In the genomic region with DNA sequence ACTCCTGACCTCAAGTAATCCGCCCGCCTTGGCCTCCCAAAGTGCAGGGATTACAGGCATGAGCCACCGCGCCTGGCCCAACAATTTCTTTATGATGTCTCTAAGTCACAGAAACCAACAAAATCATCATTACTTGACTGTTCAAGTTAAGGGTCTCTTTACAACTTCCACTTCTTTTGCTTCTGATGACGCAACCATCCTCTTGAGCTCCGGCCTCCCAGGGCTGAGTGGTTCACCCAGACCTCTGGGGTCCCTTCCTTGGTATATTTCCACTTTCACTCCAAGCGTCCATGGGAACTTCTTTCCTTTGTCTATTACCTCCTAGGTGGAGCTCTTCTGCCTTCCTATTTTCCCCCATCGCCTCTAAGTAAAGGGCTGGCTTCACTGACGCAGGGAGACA, we compare ENCODE assay signal across 20 cellular contexts.
DNase-seq lines count a peak whose midpoint lies in the region; ATAC-seq and TF ChIP-seq lines count a peak whose summit lies in the region.
"Had no signal": no experiment of that assay in that cellular context is flagged by ENCODE, and none has a peak within 500 bp of the region (broad histone marks: within the 10 kb centered on the region; RNA-seq: fewer than 3 reads in every experiment).

No MANE protein-coding gene starts in this region.

- TF ChIP-seq CTCF in NB4 (IDR thresholded peaks at IDR 0.05; ENCODE audit: low read depth, low read length) (no peak), type B pancreatic cell (conservative IDR thresholded peaks at IDR 0.05) (no peak)

- H3K27me3 Mint-ChIP-seq in activated naive CD4-positive, alpha-beta T cell treated with anti-CD3 and anti-CD28 coated beads, Interleukin-2, amount 50 U/mL, for 24 hours = no peaks in the 10 kb centered on the region
- no peaks in the 10 kb centered on the region for H3K27me3 Mint-ChIP-seq in activated naive CD8-positive, alpha-beta T cell
- no peaks in the 10 kb centered on the region for H3K27me3 Mint-ChIP-seq in type B pancreatic cell
- H3K27me3 Mint-ChIP-seq: CD4-positive, CD25-positive, alpha-beta regulatory T cell had no signal

- peak overlapping the region; percentile 86 for H3K27ac Mint-ChIP-seq in activated naive CD4-positive, alpha-beta T cell treated with anti-CD3 and anti-CD28 coated beads, Interleukin-2, amount 50 U/mL, for 24 hours
- peak overlapping the region; percentile 64 for H3K27ac Mint-ChIP-seq in activated naive CD8-positive, alpha-beta T cell
- H3K27ac Mint-ChIP-seq in type B pancreatic cell = peak overlapping the region; percentile 15
- no peak overlapping the region for H3K27ac Mint-ChIP-seq in stimulated activated effector memory CD8-positive, alpha-beta T cell treated with anti-CD3 and anti-CD28 coated beads, Interleukin-12 subunit alpha, Interleukin-12 subunit beta, amount 100 ng/mL, for 72 hours
- H3K27ac Mint-ChIP-seq: CD4-positive, CD25-positive, alpha-beta regulatory T cell had no signal

- no peak overlapping the region for H3K4me3 ChIP-seq in NB4 (ENCODE audit: low read depth, low read length)
- H3K4me3 ChIP-seq: MG63, Peyer's patch, SJCRH30 had no signal

- H3K4me1 Mint-ChIP-seq in activated naive CD4-positive, alpha-beta T cell treated with anti-CD3 and anti-CD28 coated beads, Interleukin-2, amount 50 U/mL, for 24 hours = peaks cover 22% of the 10 kb centered on the region
- peaks cover 21% of the 10 kb centered on the region for H3K4me1 Mint-ChIP-seq in activated naive CD8-positive, alpha-beta T cell (ENCODE audit: low read depth)
- peaks cover 11% of the 10 kb centered on the region for H3K4me1 Mint-ChIP-seq in type B pancreatic cell (ENCODE audit: unreplicated experiment)
- H3K4me1 Mint-ChIP-seq in stimulated activated effector memory CD8-positive, alpha-beta T cell treated with anti-CD3 and anti-CD28 coated beads, Interleukin-12 subunit alpha, Interleukin-12 subunit beta, amount 100 ng/mL, for 72 hours = peaks cover 31% of the 10 kb centered on the region

- H3K36me3 Mint-ChIP-seq in activated naive CD4-positive, alpha-beta T cell treated with anti-CD3 and anti-CD28 coated beads, Interleukin-2, amount 50 U/mL, for 24 hours = peaks cover 10% of the 10 kb centered on the region
- H3K36me3 Mint-ChIP-seq in activated naive CD8-positive, alpha-beta T cell = peaks cover 12% of the 10 kb centered on the region
- H3K36me3 Mint-ChIP-seq in type B pancreatic cell = peaks cover 4% of the 10 kb centered on the region
- H3K36me3 Mint-ChIP-seq in stimulated activated effector memory CD8-positive, alpha-beta T cell treated with anti-CD3 and anti-CD28 coated beads, Interleukin-12 subunit alpha, Interleukin-12 subunit beta, amount 100 ng/mL, for 72 hours = no peaks in the 10 kb centered on the region

- ATAC-seq in GM21360 (IDR thresholded peaks at IDR 0.05; ENCODE audit: unreplicated experiment) = no peak
- no peak for ATAC-seq in stimulated activated effector memory CD8-positive, alpha-beta T cell treated with anti-CD3 and anti-CD28 coated beads, Interleukin-12 subunit alpha, Interleukin-12 subunit beta, amount 100 ng/mL, for 72 hours

- peak overlapping the region; percentile 38 for H3K4me3 Mint-ChIP-seq in activated naive CD4-positive, alpha-beta T cell treated with anti-CD3 and anti-CD28 coated beads, Interleukin-2, amount 50 U/mL, for 24 hours
- H3K4me3 Mint-ChIP-seq in activated naive CD8-positive, alpha-beta T cell = no peak overlapping the region
- H3K4me3 Mint-ChIP-seq in type B pancreatic cell = no peak overlapping the region
- no peak overlapping the region for H3K4me3 Mint-ChIP-seq in stimulated activated effector memory CD8-positive, alpha-beta T cell treated with anti-CD3 and anti-CD28 coated beads, Interleukin-12 subunit alpha, Interleukin-12 subunit beta, amount 100 ng/mL, for 72 hours
- H3K4me3 Mint-ChIP-seq: CD4-positive, CD25-positive, alpha-beta regulatory T cell had no signal

- TF ChIP-seq POLR2A in NB4 (IDR thresholded peaks at IDR 0.05; ENCODE audit: extremely low read depth, insufficient read length) = no peak

- no peaks in the 10 kb centered on the region for H3K9me3 Mint-ChIP-seq in activated naive CD4-positive, alpha-beta T cell treated with anti-CD3 and anti-CD28 coated beads, Interleukin-2, amount 50 U/mL, for 24 hours
- no peaks in the 10 kb centered on the region for H3K9me3 Mint-ChIP-seq in activated naive CD8-positive, alpha-beta T cell (ENCODE audit: low read depth)
- H3K9me3 Mint-ChIP-seq in type B pancreatic cell = no peaks in the 10 kb centered on the region
- no peaks in the 10 kb centered on the region for H3K9me3 Mint-ChIP-seq in stimulated activated effector memory CD8-positive, alpha-beta T cell treated with anti-CD3 and anti-CD28 coated beads, Interleukin-12 subunit alpha, Interleukin-12 subunit beta, amount 100 ng/mL, for 72 hours

- no peak for DNase-seq in activated naive CD4-positive, alpha-beta T cell treated with anti-CD3 and anti-CD28 coated beads, Interleukin-2, amount 50 U/mL, for 16 hours
- DNase-seq in NB4 (ENCODE audit: low read depth) = peak; percentile 19
- no peak for DNase-seq in type B pancreatic cell (ENCODE audit: extremely low spot score, unreplicated experiment)
- DNase-seq in stimulated activated effector memory CD8-positive, alpha-beta T cell treated with anti-CD3 and anti-CD28 coated beads, Interleukin-12 subunit alpha, Interleukin-12 subunit beta, amount 100 ng/mL, for 72 hours (ENCODE audit: low spot score in 2 of 2) = no peak
- DNase-seq: CD4-positive, CD25-positive, alpha-beta regulatory T cell; COR-L47; DMS79; MG63; NCI-H1105 treated with DMSO at 0.1 percent for 48 hours; NCI-H1694; NCI-H2081; NCI-H2171; NCI-H345; NCI-H524; NCI-H82; Peyer's patch; SJCRH30 had no signal
